ENCODE assay signal across 19 cellular contexts in the genomic region with DNA sequence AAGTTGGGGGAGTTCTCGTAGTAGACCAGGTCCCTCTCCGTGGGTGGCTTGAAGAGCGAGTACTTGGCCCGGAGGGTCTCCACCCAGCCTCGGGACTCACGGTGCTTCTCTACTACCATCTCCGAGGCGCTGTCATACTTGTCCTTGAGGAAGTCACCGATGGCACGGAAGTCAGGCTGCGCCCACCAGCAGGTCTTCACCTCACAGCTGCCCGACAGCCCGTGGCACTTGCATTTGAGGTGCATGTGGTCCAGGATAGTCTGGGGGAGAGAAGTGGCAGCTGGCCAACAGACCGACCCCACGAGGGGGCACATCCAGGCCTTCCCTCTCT. TPM values are rescaled to one million over a fixed set of nuclear protein-coding genes. Genes with fewer than 3 reads are reported as not detected.
DNase-seq lines count a peak whose midpoint lies in the region; ATAC-seq and TF ChIP-seq lines count a peak whose summit lies in the region.
"Had no signal": no experiment of that assay in that cellular context is flagged by ENCODE, and none has a peak within 500 bp of the region (broad histone marks: within the 10 kb centered on the region; RNA-seq: fewer than 3 reads in every experiment).

No MANE protein-coding gene starts in this region.

- H3K4me1 ChIP-seq in HCT116 (ENCODE audit: control insufficient read depth in 1 of 2, insufficient read depth in 2 of 2, low read length in 2 of 2), result peaks cover 50 to 88% of the 10 kb centered on the region in 2 experiments
- no peaks in the 10 kb centered on the region for H3K4me1 ChIP-seq in colonic mucosa
- peaks cover 19 to 45% (median 29%) of the 10 kb centered on the region in 4 donors for H3K4me1 ChIP-seq in stomach
- H3K4me1 ChIP-seq in upper lobe of right lung, result peaks cover 7% of the 10 kb centered on the region

- TSS peak; percentile 18 for BruUV-seq in HCT116 (replicated peaks; lab: Mats Ljungman, UMichigan)

- H3K27ac ChIP-seq in HCT116 (ENCODE audit: low read depth, low read length) (no peak overlapping the region), colonic mucosa (no peak overlapping the region), stomach (no peak overlapping the region), upper lobe of right lung (no peak overlapping the region)
- H3K27ac ChIP-seq: BLaER1 had no signal

- CTCF ChIA-PET in HCT116 (lab: Charles Lee), result no interaction called here

- POLR2A ChIA-PET in HCT116 (lab: Charles Lee), result no interaction called here

- no peaks in the 10 kb centered on the region for H3K9me2 ChIP-seq in HCT116 (ENCODE audit: insufficient read depth)

- H3K4me3 ChIP-seq in HCT116 (replicated peaks in 1 of 2; ENCODE audit: low read depth in 1 of 2, low read length in 2 of 2), result no peak overlapping the region
- H3K4me3 ChIP-seq in colonic mucosa, result no peak overlapping the region
- no peak overlapping the region for H3K4me3 ChIP-seq in stomach
- no peak overlapping the region for H3K4me3 ChIP-seq in upper lobe of right lung
- H3K4me3 ChIP-seq: BLaER1 had no signal

- RAD21 ChIA-PET in HCT116 (lab: Charles Lee; ENCODE audit: low non-redundant PET in 1 of 2, low total read pairs in 2 of 2, uncharacterized antibody in 2 of 2, unreplicated experiment in 2 of 2), result no interaction called here

- H3K9me3 Mint-ChIP-seq in nephron, result no peaks in the 10 kb centered on the region
- H3K9me3 Mint-ChIP-seq: CD4-positive, alpha-beta T cell had no signal

- DNase-seq in HCT116 (ENCODE audit: low read depth, low spot score) (no peak), colonic mucosa (peak; percentile 12), stomach (peak; percentile 21), NCI-H1092 (lab: John Stamatoyannopoulos, UW) (no peak), OCI-M1 (lab: John Stamatoyannopoulos, UW) (no peak), upper lobe of right lung (no peak)
- DNase-seq: ACHN; CD4-positive, alpha-beta T cell; DMS153; GDM1; GOT3; Karpas-422; MV-4-11; NCI-H1694 treated with DMSO at 0.1 percent for 48 hours; NCI-H2081 treated with DMSO at 0.1 percent for 48 hours; NCI-H2171 treated with DMSO at 0.1 percent for 48 hours; NCI-H524 treated with DMSO at 0.1 percent for 48 hours had no signal

- H3K27me3 ChIP-seq in HCT116 (ENCODE audit: insufficient read depth, low read length) (no peaks in the 10 kb centered on the region), colonic mucosa (no peaks in the 10 kb centered on the region), stomach (peaks cover 0 to 46% (median 6%) of the 10 kb centered on the region in 3 donors), upper lobe of right lung (peaks cover under 1% of the 10 kb centered on the region)

- no peaks in the 10 kb centered on the region for H4K20me1 ChIP-seq in HCT116 (ENCODE audit: insufficient read depth)
- H4K20me1 ChIP-seq: BLaER1 had no signal

- TF ChIP-seq CTCF in HCT116 (IDR thresholded peaks at IDR 0.05 in 2 of 3, conservative IDR thresholded peaks at IDR 0.05 in 1 of 3; ENCODE audit: borderline replicate concordance in 1 of 3, insufficient read depth in 1 of 3, low read depth in 2 of 3, low read length in 2 of 3) (no peak), colonic mucosa (IDR thresholded peaks at IDR 0.05) (no peak), nephron (IDR thresholded peaks at IDR 0.05; ENCODE audit: unreplicated experiment in 3 of 3) (no peak), stomach (IDR thresholded peaks at IDR 0.05) (no peak), upper lobe of right lung (IDR thresholded peaks at IDR 0.05) (no peak)

- no peak overlapping the region for H2AFZ ChIP-seq in HCT116 (ENCODE audit: low read depth, low read length, poor library complexity, severe bottlenecking)

- ATAC-seq in HCT116 (no peak), upper lobe of right lung (no peak)

- intact Hi-C loops in HCT116 (cut with micrococcal nuclease) (no loop called here), colonic mucosa (cut with DNase I) (no loop called here), stomach (cut with DNase I; ENCODE audit: low total_unique reads) (no loop called here), upper lobe of right lung (cut with DNase I) (no loop called here)

- peaks cover 5% of the 10 kb centered on the region for H3K27me3 Mint-ChIP-seq in nephron (ENCODE audit: low read depth)

- no peak overlapping the region for H3K4me2 ChIP-seq in HCT116 (ENCODE audit: low read length)
- H3K4me2 ChIP-seq: BLaER1 had no signal

- no peaks in the 10 kb centered on the region for H3K36me3 ChIP-seq in HCT116 (ENCODE audit: control insufficient read depth in 1 of 2, insufficient read depth in 2 of 2, low read length in 2 of 2)
- no peaks in the 10 kb centered on the region for H3K36me3 ChIP-seq in colonic mucosa
- no peaks in the 10 kb centered on the region for H3K36me3 ChIP-seq in stomach
- no peaks in the 10 kb centered on the region for H3K36me3 ChIP-seq in upper lobe of right lung
- H3K36me3 ChIP-seq: BLaER1 had no signal

- 90 to 96% (median 93%) methylated on average over 11 to 15 of the region's 15 CpGs for WGBS in stomach, 5 donors

- TF ChIP-seq EP300 in stomach (IDR thresholded peaks at IDR 0.05), result no peak

- H3K36me3 Mint-ChIP-seq in nephron (ENCODE audit: low read depth), result peaks cover 9% of the 10 kb centered on the region

- H3K9me3 ChIP-seq in HCT116 (ENCODE audit: control insufficient read depth in 1 of 2, insufficient read depth in 1 of 2, low read depth in 1 of 2, low read length in 2 of 2) (no peaks in the 10 kb centered on the region), colonic mucosa (no peaks in the 10 kb centered on the region), stomach (no peaks in the 10 kb centered on the region), upper lobe of right lung (no peaks in the 10 kb centered on the region)
- H3K9me3 ChIP-seq: BLaER1 had no signal

- no peaks in the 10 kb centered on the region for H3K79me2 ChIP-seq in HCT116 (ENCODE audit: insufficient read depth, low read length)

- TF ChIP-seq RAD21 in HCT116 (IDR thresholded peaks at IDR 0.05; ENCODE audit: low read depth), result no peak

- H3K4me3 Mint-ChIP-seq in nephron, result peak overlapping the region in 2 of 3 experiments; percentile 17 to 25

- TF ChIP-seq POLR2A in HCT116 (IDR thresholded peaks at IDR 0.05; ENCODE audit: borderline replicate concordance, extremely low read depth, insufficient read depth, insufficient read length) (no peak), stomach (IDR thresholded peaks at IDR 0.05) (no peak)

- no peak overlapping the region for H3K9ac ChIP-seq in HCT116 (ENCODE audit: low read length)
- H3K9ac ChIP-seq in colonic mucosa (ENCODE audit: low read depth in 2 of 2, low read length in 2 of 2), result no peak overlapping the region
- H3K9ac ChIP-seq: BLaER1 had no signal

- no peak overlapping the region for H3K27ac Mint-ChIP-seq in nephron
- H3K27ac Mint-ChIP-seq: CD4-positive, alpha-beta T cell had no signal

- peaks cover 5% of the 10 kb centered on the region for H3K4me1 Mint-ChIP-seq in nephron

TF ChIP-seq in HCT116, 20 proteins besides CTCF, POLR2A, EP300 and RAD21:
- TF ChIP-seq EGR1 (IDR thresholded peaks at IDR 0.05; ENCODE audit: low read depth) (no peak), JUND (IDR thresholded peaks at IDR 0.05) (no peak), CEBPB (IDR thresholded peaks at IDR 0.05; ENCODE audit: low read depth) (no peak), FOSL1 (IDR thresholded peaks at IDR 0.05; ENCODE audit: low read depth) (no peak), POLR2AphosphoS5 (IDR thresholded peaks at IDR 0.05; ENCODE audit: low read depth, low read length) (no peak), CBX3 (IDR thresholded peaks at IDR 0.05; ENCODE audit: low read depth) (no peak), SRF (IDR thresholded peaks at IDR 0.05; ENCODE audit: low read depth) (no peak), ZFX (IDR thresholded peaks at IDR 0.05) (no peak), SP1 (IDR thresholded peaks at IDR 0.05; ENCODE audit: low read depth) (no peak)
- TF ChIP-seq, protein P1, sequence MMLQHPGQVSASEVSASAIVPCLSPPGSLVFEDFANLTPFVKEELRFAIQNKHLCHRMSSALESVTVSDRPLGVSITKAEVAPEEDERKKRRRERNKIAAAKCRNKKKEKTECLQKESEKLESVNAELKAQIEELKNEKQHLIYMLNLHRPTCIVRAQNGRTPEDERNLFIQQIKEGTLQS (IDR thresholded peaks at IDR 0.05), result no peak
- TF ChIP-seq, protein P2, sequence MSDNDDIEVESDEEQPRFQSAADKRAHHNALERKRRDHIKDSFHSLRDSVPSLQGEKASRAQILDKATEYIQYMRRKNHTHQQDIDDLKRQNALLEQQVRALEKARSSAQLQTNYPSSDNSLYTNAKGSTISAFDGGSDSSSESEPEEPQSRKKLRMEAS (IDR thresholded peaks at IDR 0.05), result no peak

RNA-seq across cellular contexts. Expression of gene WNT3, which starts 50.0 kb away (rescaled TPM):
- 5.5 TPM for total RNA-seq in HCT116 (2021; ENCODE audit: unreplicated experiment)
- polyA plus RNA-seq in HCT116 (2012), result 3.4 TPM in 2 replicates
- total RNA-seq in colonic mucosa, result 1 to 10 TPM in 1 of 2 donors, under 1 TPM in 1; 0.64 to 1.0 TPM
- under 1 TPM in 3 of 5 donors, not detected in 2; 0.14 to 0.55 (median 0.29) TPM for total RNA-seq in stomach
- under 1 TPM; 0.31 to 0.73 (median 0.37) TPM for polyA plus RNA-seq in stomach
- total RNA-seq in upper lobe of right lung, result 3.3 TPM
- total RNA-seq: CD4-positive, alpha-beta T cell had no signal

Comparison
In these comparisons a context has a peak if more than half of its experiments do, and no peak if none do; other contexts are left out.
1. DNase-seq: peak in colonic mucosa (single experiment) and stomach (single experiment); none in HCT116 (single experiment), NCI-H1092 (single experiment), OCI-M1 (single experiment) and upper lobe of right lung (single experiment).